In the genomic region with DNA sequence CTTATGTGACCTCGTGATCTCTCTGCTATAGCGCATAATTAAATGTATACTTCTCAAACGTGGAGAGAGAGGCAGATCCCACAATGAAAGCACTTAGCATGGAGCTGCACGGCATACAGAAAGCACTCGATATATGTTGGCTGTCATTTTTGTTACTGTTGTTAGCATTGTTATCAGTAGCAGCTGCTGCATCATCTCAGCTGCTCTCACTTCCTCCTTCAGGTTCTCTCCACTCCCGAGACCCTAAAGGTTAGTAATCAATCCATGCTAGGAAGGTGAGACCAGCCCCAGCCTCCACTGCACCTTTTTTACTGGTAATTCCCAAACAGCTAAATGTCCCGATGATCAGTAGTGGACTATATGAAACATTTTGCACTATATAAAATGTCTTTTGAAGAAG, we compare ENCODE assay signal across 25 cellular contexts.
"Had no signal": no experiment of that assay in that cellular context is flagged by ENCODE, and none has a peak within 500 bp of the region (broad histone marks: within the 10 kb centered on the region; RNA-seq: fewer than 3 reads in every experiment).

No MANE protein-coding gene starts in this region.

- H3K27ac Mint-ChIP-seq: IgD-negative memory B cell had no signal

- H3K4me1 Mint-ChIP-seq: IgD-negative memory B cell had no signal

- H3K36me3 ChIP-seq: MG63, SJCRH30 had no signal

- H3K27me3 ChIP-seq: SJCRH30 had no signal

- H3K4me3 Mint-ChIP-seq: IgD-negative memory B cell had no signal

- H3K27ac ChIP-seq: HL-60, RWPE1, SJCRH30, SK-N-MC had no signal

- FAIRE-seq: HTR-8/SVneo had no signal

- H3K4me1 ChIP-seq: SJCRH30 had no signal

- H3K4me3 ChIP-seq: MG63, SJCRH30, SK-N-MC had no signal

- DNase-seq: Karpas-422, KBM-7, MG63, NCI-H1092, NCI-H1105 treated with DMSO at 0.1 percent for 48 hours, NCI-H1417 treated with DMSO at 0.1 percent for 48 hours, NCI-H146, NCI-H1694 treated with DMSO at 0.1 percent for 48 hours, NCI-H1930, NCI-H2081, NCI-H2107, NCI-H2171, NCI-H226, NCI-H446, NCI-H510A, NCI-H524 treated with DMSO at 0.1 percent for 48 hours, NCI-H69, NCI-H774, SHP77, SJCRH30 had no signal
